In genomic region chr15:28271697-28272250, GRCh38 we compare ENCODE assay signal across 27 cellular contexts.
"Had no signal": no experiment of that assay in that cellular context is flagged by ENCODE, and none has a peak within 500 bp of the region (broad histone marks: within the 10 kb centered on the region; RNA-seq: fewer than 3 reads in every experiment).

No MANE protein-coding gene starts in this region.

- FAIRE-seq: endothelial cell of umbilical vein had no signal

- H3K9me3 ChIP-seq: esophagus squamous epithelium, heart right ventricle, left lung, mucosa of descending colon, testis, tibial nerve, upper lobe of left lung, uterus had no signal

- H3K36me3 ChIP-seq: neural progenitor cell, uterus had no signal

- H2AFZ ChIP-seq: neural progenitor cell had no signal

- DNase-seq: caudate nucleus; cerebellar nuclear complex; cortex of kidney; erythroblast; esophagus squamous epithelium; foreskin melanocyte; glutamatergic neuron; heart right ventricle; hippocampal formation; islet precursor cell; left lung; mesenchymal stem cell; mucosa of descending colon; naive B cell; stimulated activated CD4-positive, alpha-beta T cell treated with anti-CD3 and anti-CD28 coated beads, Interleukin-2, amount 100 ng/mL, for 24 hours; stimulated activated CD4-positive, alpha-beta T cell treated with anti-CD3 and anti-CD28 coated beads, Interleukin-4, amount 100 ng/mL, for 24 hours; stimulated activated naive CD4-positive, alpha-beta T cell treated with Interleukin-2 at 50 U/mL for 16 hours; substantia nigra; testis; upper lobe of left lung; uterus had no signal

- H3K27ac ChIP-seq: esophagus squamous epithelium, heart right ventricle, left lung, neural progenitor cell, testis, tibial nerve, upper lobe of left lung, uterus had no signal

- H3K4me2 ChIP-seq: neural progenitor cell had no signal

- H3K4me1 ChIP-seq: esophagus squamous epithelium, left lung, neural progenitor cell, testis, tibial nerve, upper lobe of left lung, uterus had no signal

- H3K9ac ChIP-seq: neural progenitor cell had no signal

- H3K27me3 ChIP-seq: esophagus squamous epithelium, heart right ventricle, left lung, neural progenitor cell, testis, tibial nerve, upper lobe of left lung, uterus had no signal

- ATAC-seq: heart right ventricle; left lung; mucosa of descending colon; natural killer cell treated with Interleukin-12 subunit alpha and Interleukin-12 subunit beta and Interleukin-15 and Interleukin-18, amount 100 ng/mL, for 72 hours; sciatic nerve; stimulated activated effector memory CD8-positive, alpha-beta T cell treated with anti-CD3 and anti-CD28 coated beads, Interleukin-12 subunit alpha, Interleukin-12 subunit beta, amount 100 ng/mL, for 72 hours had no signal

- H3K4me3 ChIP-seq: esophagus squamous epithelium, heart right ventricle, left lung, mucosa of descending colon, neural progenitor cell, testis, tibial nerve, upper lobe of left lung, uterus had no signal
